In the genomic region with DNA sequence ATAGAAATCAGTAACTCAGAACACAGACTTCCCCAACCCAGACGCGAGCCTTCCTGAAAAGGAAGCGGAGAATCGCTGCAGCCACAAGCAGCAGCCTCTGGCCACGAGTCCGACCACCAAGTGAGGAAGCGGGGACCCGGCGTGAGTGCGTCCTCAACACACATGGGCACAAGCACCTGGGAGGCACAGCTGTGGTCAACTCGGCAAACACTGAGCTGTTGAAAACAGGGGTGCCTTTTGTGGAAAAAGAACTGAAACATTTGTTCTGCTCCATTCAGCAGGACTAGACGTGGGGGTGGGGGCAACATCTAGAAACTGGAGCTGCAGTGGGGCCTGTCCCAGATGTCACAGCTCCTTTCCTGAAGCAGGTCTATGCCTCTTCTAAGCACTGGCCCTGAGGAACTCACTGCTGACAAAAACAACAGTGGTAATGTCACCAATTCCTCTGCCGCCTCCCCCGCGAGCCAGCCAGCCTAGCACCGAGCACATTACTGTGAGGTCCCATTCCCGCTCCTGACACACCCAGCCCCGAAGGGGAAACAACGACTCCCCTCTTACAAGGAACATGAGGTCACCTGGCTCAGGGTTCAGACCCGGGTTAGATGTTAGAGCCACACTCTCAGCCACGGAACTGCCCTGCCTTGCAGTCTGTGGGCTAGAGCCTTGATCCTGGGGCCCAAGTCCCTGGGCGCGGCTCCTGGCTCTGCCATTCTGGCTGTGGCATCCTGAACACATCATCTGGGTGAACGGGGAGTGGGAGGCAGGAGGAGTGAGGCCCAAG, we compare ENCODE assay signal across 8 cellular contexts. TPM values are rescaled to one million over a fixed set of nuclear protein-coding genes. Genes with fewer than 3 reads are reported as not detected.
DNase-seq lines count a peak whose midpoint lies in the region; ATAC-seq and TF ChIP-seq lines count a peak whose summit lies in the region.

No MANE protein-coding gene starts in this region.

- no peak overlapping the region for H2AK5ac ChIP-seq in mesenchymal stem cell (ENCODE audit: low read length, severe bottlenecking)

- no peak overlapping the region for H2AFZ ChIP-seq in mesenchymal stem cell (ENCODE audit: low read depth, low read length)

- no peaks in the 10 kb centered on the region for H3K36me3 ChIP-seq in CD8-positive, alpha-beta T cell (ENCODE audit: insufficient read depth, low read length)
- H3K36me3 ChIP-seq in mesenchymal stem cell (ENCODE audit: control insufficient read depth in 1 of 2, insufficient read depth in 2 of 2, low read depth in 1 of 2, low read length in 2 of 2) (peaks cover 42 to 55% of the 10 kb centered on the region in 2 experiments), WERI-Rb-1 (no peaks in the 10 kb centered on the region; the same call in 1 of the 2 replicates), breast epithelium (no peaks in the 10 kb centered on the region)

- peaks cover 85% of the 10 kb centered on the region for H3K4me1 ChIP-seq in CD8-positive, alpha-beta T cell (ENCODE audit: insufficient read depth, low read length)
- H3K4me1 ChIP-seq in mesenchymal stem cell (ENCODE audit: control insufficient read depth, insufficient read depth, low read depth, low read length) (peaks cover 13% of the 10 kb centered on the region), breast epithelium (peaks cover 4 to 7% of the 10 kb centered on the region in 2 donors)

- peak overlapping the region; percentile 68 for H3K4me3 Mint-ChIP-seq in CD8-positive, alpha-beta T cell
- H3K4me3 Mint-ChIP-seq in T-helper 17 cell: peak overlapping the region; percentile 82

- H3K27me3 ChIP-seq in CD8-positive, alpha-beta T cell (ENCODE audit: insufficient read depth, low read length): no peaks in the 10 kb centered on the region
- H3K27me3 ChIP-seq in mesenchymal stem cell (ENCODE audit: control insufficient read depth in 1 of 2, insufficient read depth in 1 of 2, low read length in 2 of 2) (no peaks in the 10 kb centered on the region), WERI-Rb-1 (ENCODE audit: insufficient read depth, low read depth, severe bottlenecking) (no peaks in the 10 kb centered on the region), breast epithelium (no peaks in the 10 kb centered on the region)

- intact Hi-C loops in CD8-positive, alpha-beta T cell (cut with DNase I, micrococcal nuclease): no loop called here
- intact Hi-C loops in breast epithelium (cut with DNase I; ENCODE audit: low total_unique reads): loop anchor here (10.0 kb wide), 1 partner anchor 83 kb away; a partner anchor contains a TSS

- H2BK5ac ChIP-seq in mesenchymal stem cell (ENCODE audit: low read depth, low read length, poor library complexity, severe bottlenecking): no peak overlapping the region

- peak overlapping the region; percentile 66 for H4K91ac ChIP-seq in mesenchymal stem cell (ENCODE audit: low read length)

- H3K27me3 Mint-ChIP-seq in CD8-positive, alpha-beta T cell (ENCODE audit: low read depth): no peaks in the 10 kb centered on the region
- no peaks in the 10 kb centered on the region for H3K27me3 Mint-ChIP-seq in T-helper 17 cell

- H2BK15ac ChIP-seq in mesenchymal stem cell (ENCODE audit: low read depth, poor library complexity, severe bottlenecking): peak overlapping the region; percentile 29

- peak overlapping the region; percentile 98 for H3K27ac Mint-ChIP-seq in CD8-positive, alpha-beta T cell
- peak overlapping the region; percentile 100 for H3K27ac Mint-ChIP-seq in T-helper 17 cell

- peak in 4 of 7 experiments; percentile 29 to 66 (median 54) for DNase-seq in CD8-positive, alpha-beta T cell
- DNase-seq in T-helper 17 cell: no peak
- DNase-seq in mesenchymal stem cell: no peak
- DNase-seq in NCI-H1417 (lab: John Stamatoyannopoulos, UW): no peak
- no peak for DNase-seq in NCI-H1694 (lab: John Stamatoyannopoulos, UW)
- DNase-seq in WERI-Rb-1: no peak
- no peak for DNase-seq in breast epithelium (ENCODE audit: low spot score in 2 of 2)

- H3K4me1 Mint-ChIP-seq in CD8-positive, alpha-beta T cell (ENCODE audit: low read depth): peaks cover 77% of the 10 kb centered on the region
- peaks cover 69% of the 10 kb centered on the region for H3K4me1 Mint-ChIP-seq in T-helper 17 cell

- no peaks in the 10 kb centered on the region for H3K9me3 ChIP-seq in CD8-positive, alpha-beta T cell (ENCODE audit: low read length)
- no peaks in the 10 kb centered on the region for H3K9me3 ChIP-seq in T-helper 17 cell (ENCODE audit: control insufficient read depth, low read length, poor library complexity, severe bottlenecking)
- no peaks in the 10 kb centered on the region for H3K9me3 ChIP-seq in mesenchymal stem cell (ENCODE audit: control insufficient read depth, low read length)
- no peaks in the 10 kb centered on the region for H3K9me3 ChIP-seq in WERI-Rb-1 (ENCODE audit: severe bottlenecking)
- H3K9me3 ChIP-seq in breast epithelium: no peaks in the 10 kb centered on the region

- WGBS in mesenchymal stem cell: 91% methylated on average over 24 of the region's 24 CpGs

- TF ChIP-seq POLR2A in breast epithelium (IDR thresholded peaks at IDR 0.05): no peak

- CTCF ChIA-PET in CD8-positive, alpha-beta T cell (lab: Charles Lee): interaction anchor here (1.0 to 8.5 kb wide), 10 partner anchors 8 to 231 kb away, joined by 3 to 57 read pairs (median 7); no protein-coding TSS in a partner anchor

- H4K8ac ChIP-seq in mesenchymal stem cell (ENCODE audit: low read length): no peak overlapping the region

- no peak for TF ChIP-seq CTCF in CD8-positive, alpha-beta T cell (IDR thresholded peaks at IDR 0.05)
- TF ChIP-seq CTCF in WERI-Rb-1 (IDR thresholded peaks at IDR 0.05; ENCODE audit: low read depth, low read length): no peak
- TF ChIP-seq CTCF in breast epithelium (IDR thresholded peaks at IDR 0.05): no peak

- no peak overlapping the region for H3K14ac ChIP-seq in mesenchymal stem cell (ENCODE audit: low read length in 2 of 2)

- POLR2A ChIA-PET in CD8-positive, alpha-beta T cell (lab: Charles Lee): interaction anchor here (1.1 to 2.2 kb wide), 5 partner anchors 29 to 218 kb away, joined by 3 to 24 read pairs (median 4); a partner anchor contains a TSS

- peak overlapping the region; percentile 90 for H3K27ac ChIP-seq in CD8-positive, alpha-beta T cell (ENCODE audit: low read depth, low read length)
- H3K27ac ChIP-seq in mesenchymal stem cell (ENCODE audit: low read length, poor library complexity, severe bottlenecking) (no peak overlapping the region), WERI-Rb-1 (no peak overlapping the region), breast epithelium (peak overlapping the region in 1 of 2 donors; percentile 43)

- H3K4me2 ChIP-seq in mesenchymal stem cell (ENCODE audit: low read length, poor library complexity, severe bottlenecking): no peak overlapping the region

- peak overlapping the region; percentile 48 for H3K9ac ChIP-seq in mesenchymal stem cell (ENCODE audit: low read length)

- H3K4ac ChIP-seq in mesenchymal stem cell (ENCODE audit: low read depth in 1 of 2, low read length in 2 of 2): no peak overlapping the region

- no peaks in the 10 kb centered on the region for H3K9me3 Mint-ChIP-seq in CD8-positive, alpha-beta T cell

- no peak overlapping the region for H3K23ac ChIP-seq in mesenchymal stem cell (ENCODE audit: low read length in 2 of 2)

- peak overlapping the region in 1 of 2 experiments; percentile 42 for H2BK12ac ChIP-seq in mesenchymal stem cell (ENCODE audit: low read length in 2 of 2)

- H3K4me3 ChIP-seq in CD8-positive, alpha-beta T cell (ENCODE audit: low read depth, low read length): no peak overlapping the region
- H3K4me3 ChIP-seq in mesenchymal stem cell (ENCODE audit: insufficient read depth in 1 of 2, low read depth in 1 of 2, low read length in 2 of 2): no peak overlapping the region
- H3K4me3 ChIP-seq in WERI-Rb-1 (ENCODE audit: low read depth, low read length): no peak overlapping the region
- no peak overlapping the region for H3K4me3 ChIP-seq in breast epithelium

- H3K79me1 ChIP-seq in mesenchymal stem cell (replicated peaks; ENCODE audit: low read length, poor library complexity, severe bottlenecking): peaks cover 24% of the 10 kb centered on the region

- peak overlapping the region in 1 of 2 experiments; percentile 30 for H3K18ac ChIP-seq in mesenchymal stem cell (ENCODE audit: low read depth in 1 of 2, low read length in 2 of 2)

- ATAC-seq in CD8-positive, alpha-beta T cell: no peak
- ATAC-seq in HG02588 (IDR thresholded peaks at IDR 0.05; ENCODE audit: unreplicated experiment): peak; percentile 46
- no peak for ATAC-seq in T-helper 17 cell

- peaks cover 17% of the 10 kb centered on the region for H3K36me3 Mint-ChIP-seq in CD8-positive, alpha-beta T cell
- peaks cover 2% of the 10 kb centered on the region for H3K36me3 Mint-ChIP-seq in T-helper 17 cell (ENCODE audit: low read depth)

- no peak overlapping the region for H2BK120ac ChIP-seq in mesenchymal stem cell (ENCODE audit: low read depth, low read length)

RNA-seq across cellular contexts. Expression of a gene that starts 28.9 kb away (rescaled TPM):
- 10 to 100 TPM; 17.6 to 22.6 TPM for total RNA-seq in CD8-positive, alpha-beta T cell
- total RNA-seq in T-helper 17 cell: 10 to 100 TPM; 11.6 to 11.9 TPM
- polyA plus RNA-seq in mesenchymal stem cell (2013, experiment 1 of 2): 1.9 TPM
- 1.7 TPM for polyA plus RNA-seq in mesenchymal stem cell (2013, experiment 2 of 2)
- 1 to 10 TPM; 1.9 to 4.5 (median 4.3) TPM for total RNA-seq in breast epithelium

RNA-seq across cellular contexts. Expression of a gene that starts 36.3 kb away (rescaled TPM):
- total RNA-seq in CD8-positive, alpha-beta T cell: 10 to 100 TPM; 29.6 to 30.1 TPM
- total RNA-seq in T-helper 17 cell (10 to 100 TPM; 35.1 to 49.2 TPM), breast epithelium (10 to 100 TPM; 32.4 to 54.6 (median 51.8) TPM)
- 52.8 TPM for polyA plus RNA-seq in mesenchymal stem cell (2013, experiment 1 of 2)
- 54.6 TPM for polyA plus RNA-seq in mesenchymal stem cell (2013, experiment 2 of 2)

Comparison
In these comparisons a context has a peak if more than half of its experiments do, and no peak if none do; other contexts are left out.
1. DNase-seq: peak in CD8-positive, alpha-beta T cell (4 of 7); none in T-helper 17 cell (0 of 3), mesenchymal stem cell (single experiment), NCI-H1417 (0 of 3), NCI-H1694 (single experiment), WERI-Rb-1 (single experiment) and breast epithelium (0 of 2).